In genomic region chr2:68774569-68775271, GRCh38 we compare ENCODE assay signal across 8 cellular contexts.
DNase-seq lines count a peak whose midpoint lies in the region; ATAC-seq lines count a peak whose summit lies in the region.

No MANE protein-coding gene starts in this region.

- DNase-seq in GF-D8 (lab: John Stamatoyannopoulos, UW) (peak; percentile 92), NCI-H226 (peak; percentile 30), hepatic stellate cell (ENCODE audit: low spot score) (peak; percentile 48), LoVo (ENCODE audit: low spot score) (no peak), NCI-H146 treated with DMSO at 0.1 percent for 48 hours (lab: John Stamatoyannopoulos, UW; ENCODE audit: unreplicated experiment) (no peak)
- DNase-seq in activated T-helper 9 cell treated with anti-CD3 and anti-CD28 coated beads, Interleukin-2, amount 50 U/mL, for 16 hours (ENCODE audit: low read depth) = peak; percentile 31
- peak; percentile 49 for DNase-seq in stimulated activated CD8-positive, alpha-beta memory T cell treated with anti-CD3 and anti-CD28 coated beads, Interleukin-12 subunit alpha, Interleukin-12 subunit beta, amount 100 ng/mL, for 4 hours (ENCODE audit: low read depth)

- ATAC-seq in GM21786 (IDR thresholded peaks at IDR 0.05; ENCODE audit: unreplicated experiment) = peak; percentile 84

Comparison
In these comparisons a context has a peak if more than half of its experiments do, and no peak if none do; other contexts are left out.
1. DNase-seq: peak in GF-D8 (single experiment), NCI-H226 (single experiment), activated T-helper 9 cell treated with anti-CD3 and anti-CD28 coated beads, Interleukin-2, amount 50 U/mL, for 16 hours (single experiment), hepatic stellate cell (single experiment) and stimulated activated CD8-positive, alpha-beta memory T cell treated with anti-CD3 and anti-CD28 coated beads, Interleukin-12 subunit alpha, Interleukin-12 subunit beta, amount 100 ng/mL, for 4 hours (single experiment); none in LoVo (single experiment) and NCI-H146 treated with DMSO at 0.1 percent for 48 hours (single experiment).